1 cellular context compared by ENCODE assay signal in genomic region chr2:189152476-189152875, GRCh38.
TF ChIP-seq lines count a peak whose summit lies in the region.

No MANE protein-coding gene starts in this region.

TF ChIP-seq in GM23338, 12 proteins besides CTCF, POLR2A, EP300 and RAD21 (continued from another document):
- TF ChIP-seq ZNF462 (CRISPR knock-in tag; IDR thresholded peaks at IDR 0.05) (no peak), REST (IDR thresholded peaks at IDR 0.05; ENCODE audit: unreplicated experiment) (no peak), ZNF114 (CRISPR knock-in tag; IDR thresholded peaks at IDR 0.05) (no peak), ZNF331 (CRISPR knock-in tag; IDR thresholded peaks at IDR 0.05; ENCODE audit: low read depth) (no peak)
